ENCODE assay signal across 8 cellular contexts in the genomic region with DNA sequence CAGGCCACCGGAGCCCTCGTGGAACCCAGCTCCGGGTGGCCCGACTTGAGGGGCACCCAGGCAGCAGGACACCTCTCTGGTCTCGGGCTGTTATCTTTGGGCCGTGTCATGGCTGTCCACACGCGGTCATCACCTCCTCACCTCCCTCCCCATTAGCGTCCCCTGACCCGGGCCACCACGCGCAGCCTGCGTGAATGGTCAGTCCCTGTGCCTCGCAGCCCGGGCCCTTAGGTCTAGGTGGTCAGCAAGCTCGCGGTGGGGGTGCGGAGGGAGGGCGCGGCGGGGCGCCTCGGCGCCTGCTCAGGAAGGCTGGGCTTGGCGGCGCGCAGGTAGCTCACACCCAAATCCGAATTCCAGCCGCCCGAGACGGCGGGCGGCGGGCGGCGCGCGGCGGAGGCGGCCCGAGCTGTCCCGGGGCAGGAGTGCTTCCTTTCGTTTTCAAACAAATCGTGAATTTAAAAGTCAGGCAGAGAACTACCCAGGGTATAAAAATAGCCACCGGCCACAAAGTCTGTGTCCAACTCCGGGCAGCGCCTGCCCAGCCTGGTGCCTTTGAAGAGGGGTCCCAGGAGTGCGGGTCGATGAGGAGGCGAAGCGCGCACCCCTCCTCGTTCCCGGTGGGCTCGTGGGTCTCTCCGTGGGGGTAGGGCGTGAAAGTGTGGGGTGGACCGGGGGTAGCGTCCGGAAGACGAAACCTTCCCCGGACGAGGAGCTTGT. TPM values are rescaled to one million over a fixed set of nuclear protein-coding genes. Genes with fewer than 3 reads are reported as not detected.
A peak's percentile ranks its signal among the peaks of the same experiment; 100 is the strongest.
DNase-seq lines count a peak whose midpoint lies in the region; ATAC-seq and TF ChIP-seq lines count a peak whose summit lies in the region.

No MANE protein-coding gene starts in this region.

- H3K9ac ChIP-seq in iPS-15b (ENCODE audit: low read depth, low read length), result peak overlapping the region; percentile 76

- no peaks in the 10 kb centered on the region for H3K9me3 ChIP-seq in CD4-positive, CD25-positive, alpha-beta regulatory T cell (ENCODE audit: control insufficient read depth in 2 of 2, low read length in 2 of 2)
- H3K9me3 ChIP-seq in MG63 (no peaks in the 10 kb centered on the region), iPS-15b (ENCODE audit: control insufficient read depth, insufficient read depth, low read length) (no peaks in the 10 kb centered on the region)

- peak overlapping the region in 1 of 3 donors; percentile 38 for H3K27ac Mint-ChIP-seq in CD4-positive, CD25-positive, alpha-beta regulatory T cell

- H3K4me1 Mint-ChIP-seq in CD4-positive, CD25-positive, alpha-beta regulatory T cell, result peaks cover 0 to 15% (median 2%) of the 10 kb centered on the region in 4 donors

- H3K27me3 ChIP-seq in CD4-positive, CD25-positive, alpha-beta regulatory T cell (ENCODE audit: control insufficient read depth, insufficient read depth, low read length), result no peaks in the 10 kb centered on the region
- no peaks in the 10 kb centered on the region for H3K27me3 ChIP-seq in MG63
- no peaks in the 10 kb centered on the region for H3K27me3 ChIP-seq in iPS-15b (ENCODE audit: control insufficient read depth, insufficient read depth, low read length)

- peak in 1 of 3 donors; percentile 28 for DNase-seq in CD4-positive, CD25-positive, alpha-beta regulatory T cell
- DNase-seq in MG63 (peak; percentile 47), astrocyte of the cerebellum (ENCODE audit: low read depth) (no peak), skeletal muscle cell (ENCODE audit: low read depth) (no peak), NCI-H748 (lab: John Stamatoyannopoulos, UW; ENCODE audit: unreplicated experiment) (no peak), SW 1271 (lab: John Stamatoyannopoulos, UW) (no peak), NCI-H2171 (lab: John Stamatoyannopoulos, UW) (no peak)

- in situ Hi-C loops in astrocyte of the cerebellum (cut with HindIII; ENCODE audit: low sequenced_read_pairs), result loop anchor here (5.0 kb wide), 1 partner anchor 102 kb away; no protein-coding TSS in a partner anchor

- no peak for ATAC-seq in CD4-positive, CD25-positive, alpha-beta regulatory T cell (ENCODE audit: low read depth in 2 of 2)

- no peak for TF ChIP-seq CTCF in astrocyte of the cerebellum (IDR thresholded peaks at IDR 0.05; ENCODE audit: low read depth, low read length, missing control alignments)

- H3K36me3 Mint-ChIP-seq in CD4-positive, CD25-positive, alpha-beta regulatory T cell, result no peaks in the 10 kb centered on the region

- H3K27ac ChIP-seq in CD4-positive, CD25-positive, alpha-beta regulatory T cell (ENCODE audit: insufficient read depth, low read length, poor library complexity, severe bottlenecking), result peak overlapping the region; percentile 14

- no peaks in the 10 kb centered on the region for H3K9me3 Mint-ChIP-seq in CD4-positive, CD25-positive, alpha-beta regulatory T cell

- no peaks in the 10 kb centered on the region for H3K36me3 ChIP-seq in CD4-positive, CD25-positive, alpha-beta regulatory T cell (ENCODE audit: control insufficient read depth, insufficient read depth, low read length)
- 0 out of 2 replicates have a peak, but pooled peaks cover 2% of the 10 kb centered on the region for H3K36me3 ChIP-seq in MG63
- no peaks in the 10 kb centered on the region for H3K36me3 ChIP-seq in iPS-15b (ENCODE audit: control insufficient read depth, insufficient read depth, low read length)

- peaks cover 12% of the 10 kb centered on the region for H3K4me1 ChIP-seq in CD4-positive, CD25-positive, alpha-beta regulatory T cell (ENCODE audit: control insufficient read depth, insufficient read depth, low read length, poor library complexity, severe bottlenecking)
- peaks cover 5% of the 10 kb centered on the region for H3K4me1 ChIP-seq in iPS-15b (ENCODE audit: control insufficient read depth, insufficient read depth, low read length)

- H3K4me3 ChIP-seq in CD4-positive, CD25-positive, alpha-beta regulatory T cell (ENCODE audit: low read depth, low read length), result no peak overlapping the region
- H3K4me3 ChIP-seq in MG63 (peak overlapping the region; percentile 58), astrocyte of the cerebellum (ENCODE audit: low read depth, low read length) (peak overlapping the region; percentile 51), iPS-15b (ENCODE audit: low read depth, low read length) (peak overlapping the region; percentile 55), skeletal muscle cell (ENCODE audit: low read depth, low read length) (peak overlapping the region; percentile 66)

- H3K4me3 Mint-ChIP-seq in CD4-positive, CD25-positive, alpha-beta regulatory T cell, result peak overlapping the region; percentile 63 to 89 (median 82)

- H3K27me3 Mint-ChIP-seq in CD4-positive, CD25-positive, alpha-beta regulatory T cell, result peaks cover 23% of the 10 kb centered on the region

RNA-seq across cellular contexts. Expression of gene RXRA, which starts 1.0 kb away (rescaled TPM):
- total RNA-seq in CD4-positive, CD25-positive, alpha-beta regulatory T cell, result 13.6 TPM
- polyA plus RNA-seq in CD4-positive, CD25-positive, alpha-beta regulatory T cell, result 1 to 10 TPM in 2 of 4 donors, under 1 TPM in 2; 0.29 to 2.1 (median 1.2) TPM
- 18.2 and 40.5 TPM in 2 replicates for total RNA-seq in MG63 (2014; rRNA removed; shearing (Covaris generic); ENCODE audit: low replicate concordance)
